In the genomic region with DNA sequence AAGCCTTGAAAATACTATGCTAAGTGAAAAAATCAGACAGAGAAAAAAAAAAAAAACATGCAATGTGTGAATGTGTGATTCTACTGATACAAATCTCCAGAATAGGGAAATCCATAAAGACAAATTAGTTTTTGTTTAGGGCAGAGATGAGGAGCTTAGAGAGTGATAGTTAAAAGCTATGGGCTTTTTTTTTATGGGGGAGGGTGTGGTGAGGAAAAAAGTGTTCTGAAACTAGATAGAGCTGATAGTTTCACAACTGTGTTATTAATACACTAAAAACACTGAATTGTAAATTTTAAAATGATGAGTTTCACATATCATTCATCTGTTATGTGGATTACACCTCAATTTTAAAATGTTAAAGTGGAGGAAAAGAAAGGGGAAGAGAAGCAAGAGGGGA, we compare ENCODE assay signal across 11 cellular contexts.
"Had no signal": no experiment of that assay in that cellular context is flagged by ENCODE, and none has a peak within 500 bp of the region (broad histone marks: within the 10 kb centered on the region; RNA-seq: fewer than 3 reads in every experiment).

No MANE protein-coding gene starts in this region.

- H3K9ac ChIP-seq: GM23248 had no signal

- H3K27ac ChIP-seq: GM23248, HL-60 had no signal

- ATAC-seq: HCT116, HepG2, K562 had no signal

- H3K9me3 ChIP-seq: HAP-1 had no signal

- H3K27ac Mint-ChIP-seq: HFFc6 had no signal

- H3K4me1 ChIP-seq: HAP-1 had no signal

- H3K4me3 Mint-ChIP-seq: HFFc6 had no signal

- H3K36me3 ChIP-seq: HAP-1 had no signal

- H3K4me3 ChIP-seq: GM23248, HAP-1, K562 had no signal

- FAIRE-seq: HepG2, K562 had no signal

- DNase-seq: GM23248, GOT3, H7, HFFc6, IMR-90, KG1 had no signal

- H2AFZ ChIP-seq: GM23248 had no signal
